In genomic region chr7:98038731-98039130, GRCh38 we compare ENCODE assay signal across 21 cellular contexts. TPM values are rescaled to one million over a fixed set of nuclear protein-coding genes. Genes with fewer than 3 reads are reported as not detected.
"Had no signal": no experiment of that assay in that cellular context is flagged by ENCODE, and none has a peak within 500 bp of the region (broad histone marks: within the 10 kb centered on the region; RNA-seq: fewer than 3 reads in every experiment).

No MANE protein-coding gene starts in this region.

- H3K4me1 ChIP-seq: upper lobe of left lung had no signal

- H3K27ac Mint-ChIP-seq: activated CD8-positive, alpha-beta T cell treated with anti-CD3 and anti-CD28 coated beads, Interleukin-2, amount 10 ng/mL, durations not matched to agents 7 days and 5 days; activated naive CD8-positive, alpha-beta T cell treated with anti-CD3 and anti-CD28 coated beads, Interleukin-2, amount 50 U/mL, for 24 hours; nephron progenitor cell; stimulated activated effector memory CD8-positive, alpha-beta T cell treated with anti-CD3 and anti-CD28 coated beads, Interleukin-12 subunit alpha, Interleukin-12 subunit beta, amount 100 ng/mL, for 72 hours had no signal

- H3K4me3 ChIP-seq: esophagus squamous epithelium, heart left ventricle, left ventricle myocardium inferior, SK-N-MC, smooth muscle cell, upper lobe of left lung had no signal

- DNase-seq: activated CD4-positive, alpha-beta T cell treated with anti-CD3 and anti-CD28 coated beads for 4 hours; activated CD8-positive, alpha-beta memory T cell treated with anti-CD3 and anti-CD28 coated beads, Interleukin-2, amount 50 U/mL, for 48 hours; activated CD8-positive, alpha-beta T cell treated with anti-CD3 and anti-CD28 coated beads, Interleukin-2, amount 10 ng/mL, durations not matched to agents 7 days and 5 days; activated naive CD4-positive, alpha-beta T cell treated with Interleukin-2 at 50 U/mL for 16 hours; activated naive CD8-positive, alpha-beta T cell treated with anti-CD3 and anti-CD28 coated beads, Interleukin-2, amount 50 U/mL, for 24 hours; esophagus squamous epithelium; foreskin fibroblast; heart left ventricle; left ventricle myocardium inferior; mesenchymal stem cell; nephron progenitor cell; right cardiac atrium; T-helper 1 cell; upper lobe of left lung; WERI-Rb-1 had no signal

- H3K27ac ChIP-seq: esophagus squamous epithelium, heart left ventricle, left ventricle myocardium inferior, SK-N-MC, upper lobe of left lung, WERI-Rb-1 had no signal

- ATAC-seq: activated CD8-positive, alpha-beta T cell treated with anti-CD3 and anti-CD28 coated beads, Interleukin-2, amount 10 ng/mL, durations not matched to agents 7 days and 5 days; activated naive CD8-positive, alpha-beta T cell treated with anti-CD3 and anti-CD28 coated beads, Interleukin-2, amount 50 U/mL, for 24 hours; heart left ventricle; stimulated activated effector memory CD8-positive, alpha-beta T cell treated with anti-CD3 and anti-CD28 coated beads, Interleukin-12 subunit alpha, Interleukin-12 subunit beta, amount 100 ng/mL, for 72 hours had no signal

- H3K4me1 Mint-ChIP-seq: activated naive CD8-positive, alpha-beta T cell treated with anti-CD3 and anti-CD28 coated beads, Interleukin-2, amount 50 U/mL, for 24 hours; central memory CD8-positive, alpha-beta T cell; nephron progenitor cell; stimulated activated effector memory CD8-positive, alpha-beta T cell treated with anti-CD3 and anti-CD28 coated beads, Interleukin-12 subunit alpha, Interleukin-12 subunit beta, amount 100 ng/mL, for 72 hours had no signal

- H3K9me3 Mint-ChIP-seq: activated naive CD8-positive, alpha-beta T cell treated with anti-CD3 and anti-CD28 coated beads, Interleukin-2, amount 50 U/mL, for 24 hours; central memory CD8-positive, alpha-beta T cell; nephron progenitor cell; stimulated activated effector memory CD8-positive, alpha-beta T cell treated with anti-CD3 and anti-CD28 coated beads, Interleukin-12 subunit alpha, Interleukin-12 subunit beta, amount 100 ng/mL, for 72 hours had no signal

- H3K4me3 Mint-ChIP-seq: activated CD8-positive, alpha-beta T cell treated with anti-CD3 and anti-CD28 coated beads, Interleukin-2, amount 10 ng/mL, durations not matched to agents 7 days and 5 days; activated naive CD8-positive, alpha-beta T cell treated with anti-CD3 and anti-CD28 coated beads, Interleukin-2, amount 50 U/mL, for 24 hours; central memory CD8-positive, alpha-beta T cell; nephron progenitor cell; stimulated activated effector memory CD8-positive, alpha-beta T cell treated with anti-CD3 and anti-CD28 coated beads, Interleukin-12 subunit alpha, Interleukin-12 subunit beta, amount 100 ng/mL, for 72 hours had no signal

- H3K36me3 ChIP-seq: esophagus squamous epithelium, heart left ventricle, left ventricle myocardium inferior, upper lobe of left lung, WERI-Rb-1 had no signal

- H3K9me3 ChIP-seq: esophagus squamous epithelium, heart left ventricle, left ventricle myocardium inferior, upper lobe of left lung had no signal

- H3K27me3 ChIP-seq: upper lobe of left lung had no signal

RNA-seq across cellular contexts. Expression of gene OCM2, which starts 48.7 kb away (rescaled TPM):
- total RNA-seq: activated CD8-positive, alpha-beta T cell treated with anti-CD3 and anti-CD28 coated beads, Interleukin-2, amount 10 ng/mL, durations not matched to agents 7 days and 5 days; esophagus squamous epithelium; heart left ventricle; left ventricle myocardium inferior; posterior vena cava; right cardiac atrium; smooth muscle cell; upper lobe of left lung had no signal
- polyA plus RNA-seq: heart left ventricle, keratinocyte, right cardiac atrium, smooth muscle cell had no signal
